Comparison of ENCODE assay signal across 8 cellular contexts in the genomic region with DNA sequence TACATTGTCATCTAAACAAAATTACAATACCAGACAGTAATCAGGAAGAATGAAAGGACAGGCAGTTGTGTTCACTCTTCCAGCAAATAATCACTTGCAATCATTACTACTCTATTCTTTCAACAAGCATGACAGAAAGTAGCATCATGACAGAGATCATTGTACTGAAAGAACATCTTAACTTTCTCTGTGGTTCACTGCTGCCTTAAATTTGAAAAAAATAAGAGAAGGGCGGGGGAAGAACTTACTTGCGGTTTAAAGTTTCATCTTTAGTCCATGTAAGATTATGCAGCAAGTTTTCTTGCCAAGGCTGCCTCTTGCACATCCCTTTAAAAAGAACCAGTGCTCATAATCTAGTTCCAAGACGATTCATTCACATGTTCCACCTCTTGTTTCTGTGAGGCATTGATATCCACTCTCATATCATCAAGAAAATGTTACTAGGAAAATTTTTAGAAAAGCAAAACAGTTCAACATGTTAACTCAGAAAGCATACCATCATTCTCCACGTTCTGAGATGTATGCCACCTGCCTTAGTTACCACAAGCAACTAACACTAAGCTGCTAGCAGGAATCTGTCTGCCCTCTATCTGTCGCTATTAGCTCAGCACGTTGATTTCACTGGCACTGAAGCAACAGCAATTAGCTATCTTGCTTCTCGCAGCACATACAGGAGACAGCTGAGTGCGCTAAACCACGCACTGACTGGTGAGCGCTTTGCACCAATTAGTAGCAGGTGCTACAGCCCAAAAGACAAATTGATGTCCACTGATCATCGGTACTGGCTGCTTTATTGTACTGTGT. TPM values are rescaled to one million over a fixed set of nuclear protein-coding genes. Genes with fewer than 3 reads are reported as not detected.
A peak's percentile ranks its signal among the peaks of the same experiment; 100 is the strongest.
DNase-seq lines count a peak whose midpoint lies in the region; ATAC-seq, FAIRE-seq and TF ChIP-seq lines count a peak whose summit lies in the region.

TSS of gene PCDH15 (minus strand) at position 555 of the 804 bp plus-strand sequence. CDS start 136,969 bp downstream, outside the sequence.

- peak; percentile 7 for FAIRE-seq in bronchial epithelial cell (lab: Jason Lieb, UNC)

- H3K36me3 ChIP-seq in bronchial epithelial cell (ENCODE audit: control insufficient read depth, insufficient read depth, low read length) (no peaks in the 10 kb centered on the region), mesendoderm (ENCODE audit: control insufficient read depth, insufficient read depth, low read length) (no peaks in the 10 kb centered on the region), spleen (no peaks in the 10 kb centered on the region), gastroesophageal sphincter (no peaks in the 10 kb centered on the region)

- DNase-seq in G401 (ENCODE audit: low spot score), result peak; percentile 34
- DNase-seq in NCI-H1436 treated with DMSO at 0.1 percent for 48 hours (lab: John Stamatoyannopoulos, UW), result peak; percentile 0
- peak; percentile 39 for DNase-seq in bronchial epithelial cell (ENCODE audit: low read depth)
- DNase-seq in mesendoderm, result peak; percentile 86
- no peak for DNase-seq in spleen
- no peak for DNase-seq in epidermal melanocyte (ENCODE audit: insufficient read length, low spot score)
- no peak for DNase-seq in activated effector memory CD4-positive, alpha-beta T cell treated with Interleukin-2 at 50 U/mL for 16 hours

- no peak within 1 kb of the TSS for H3K56ac ChIP-seq in mesendoderm (ENCODE audit: low read length)

- no peak within 1 kb of the TSS for H3K9ac ChIP-seq in mesendoderm (ENCODE audit: low read length)

- peak; percentile 28 for TF ChIP-seq CTCF in bronchial epithelial cell (IDR thresholded peaks at IDR 0.05; ENCODE audit: insufficient read depth, low read length, severe bottlenecking)
- peak in 5 of 11 experiments; percentile 11 to 30 (median 25) for TF ChIP-seq CTCF in spleen (IDR thresholded peaks at IDR 0.05 in 8 of 11, conservative IDR thresholded peaks at IDR 0.05 in 3 of 11)
- peak in 1 of 4 experiments; percentile 38 for TF ChIP-seq CTCF in gastroesophageal sphincter (IDR thresholded peaks at IDR 0.05)

- no peak within 1 kb of the TSS for H2AK5ac ChIP-seq in mesendoderm (ENCODE audit: low read length)

- H3K18ac ChIP-seq in mesendoderm (ENCODE audit: low read length), result no peak within 1 kb of the TSS

- H3K23ac ChIP-seq in mesendoderm (ENCODE audit: low read length), result no peak within 1 kb of the TSS

- H3K27me3 ChIP-seq in bronchial epithelial cell (ENCODE audit: control insufficient read depth, insufficient read depth, low read length) (no peaks in the 10 kb centered on the region), mesendoderm (ENCODE audit: insufficient read depth, low read length, poor library complexity) (no peaks in the 10 kb centered on the region), spleen (replicated peaks in 1 of 7) (no peaks in the 10 kb centered on the region), gastroesophageal sphincter (no peaks in the 10 kb centered on the region)

- H3K79me2 ChIP-seq in mesendoderm (ENCODE audit: control insufficient read depth, insufficient read depth, low read length), result no peaks in the 10 kb centered on the region

- no peak within 1 kb of the TSS for H3K4me2 ChIP-seq in mesendoderm (ENCODE audit: low read length)

- H3K79me1 ChIP-seq in mesendoderm (ENCODE audit: low read length), result no peaks in the 10 kb centered on the region

- no peak within 1 kb of the TSS for H2BK120ac ChIP-seq in mesendoderm (ENCODE audit: low read depth, low read length)

- no peak within 1 kb of the TSS for H3K4ac ChIP-seq in mesendoderm (ENCODE audit: low read depth, low read length)

- in situ Hi-C loops in G401 (cut with HindIII; ENCODE audit: low sequenced_read_pairs), result no loop called here

- no peaks in the 10 kb centered on the region for H3K9me3 ChIP-seq in spleen
- no peaks in the 10 kb centered on the region for H3K9me3 ChIP-seq in gastroesophageal sphincter

- H3K4me3 ChIP-seq in bronchial epithelial cell (ENCODE audit: low read depth, low read length), result no peak within 1 kb of the TSS
- H3K4me3 ChIP-seq in mesendoderm (ENCODE audit: low read length), result no peak within 1 kb of the TSS
- peak within 1 kb of the TSS in 1 of 8 donors; percentile 12 for H3K4me3 ChIP-seq in spleen
- H3K4me3 ChIP-seq in gastroesophageal sphincter, result no peak within 1 kb of the TSS

- no peak within 1 kb of the TSS for H2BK15ac ChIP-seq in mesendoderm (replicated peaks; ENCODE audit: low read depth)

- H3K27ac ChIP-seq in mesendoderm (ENCODE audit: low read depth, low read length), result no peak within 1 kb of the TSS
- no peak within 1 kb of the TSS for H3K27ac ChIP-seq in spleen
- no peak within 1 kb of the TSS for H3K27ac ChIP-seq in gastroesophageal sphincter

- TF ChIP-seq POLR2A in spleen (IDR thresholded peaks at IDR 0.05) (no peak), gastroesophageal sphincter (IDR thresholded peaks at IDR 0.05) (no peak)

- no peak within 1 kb of the TSS for H2BK5ac ChIP-seq in mesendoderm (ENCODE audit: low read length)

- WGBS in mesendoderm (ENCODE audit: extremely low coverage, insufficient coverage, low lambda C conversion rate), result no CpG with 5 or more reads among the region's 11 CpGs
- WGBS in spleen, 5 donors, result 31 to 38% (median 35%) methylated on average over 11 of the region's 11 CpGs
- WGBS in gastroesophageal sphincter (ENCODE audit: low coverage in 1 of 2), 2 donors, result 5 to 11% methylated on average over 10 to 11 of the region's 11 CpGs

- H4K8ac ChIP-seq in mesendoderm (ENCODE audit: low read depth, low read length), result no peak within 1 kb of the TSS

- intact Hi-C loops in spleen (cut with DNase I; ENCODE audit: low total_unique reads), result no loop called here

- H4K5ac ChIP-seq in mesendoderm (ENCODE audit: low read length), result no peak within 1 kb of the TSS

- H3K4me1 ChIP-seq in mesendoderm (ENCODE audit: control insufficient read depth, low read depth, low read length) (no peaks in the 10 kb centered on the region), spleen (no peaks in the 10 kb centered on the region), gastroesophageal sphincter (no peaks in the 10 kb centered on the region)

- no peak for ATAC-seq in gastroesophageal sphincter

- TF ChIP-seq EP300 in gastroesophageal sphincter (IDR thresholded peaks at IDR 0.05), result no peak

RNA-seq across cellular contexts. Expression of gene PCDH15, which starts in this region (rescaled TPM):
- total RNA-seq in G401 (2014; rRNA removed; shearing (Covaris generic)), result not detected in 2 replicates
- total RNA-seq in bronchial epithelial cell (not detected in 2 replicates), spleen (1 to 10 TPM in 3 of 7 donors, under 1 TPM in 4; 0.24 to 2.1 (median 0.97) TPM), gastroesophageal sphincter (under 1 TPM in 3 of 4 donors, not detected in 1; 0.10 to 0.50 (median 0.27) TPM)
- 0.21 TPM for polyA plus RNA-seq in mesendoderm (2013, experiment 1 of 2)
- polyA plus RNA-seq in mesendoderm (2013, experiment 2 of 2), result 0.34 TPM
- under 1 TPM; 0.54 to 0.80 (median 0.70) TPM for polyA plus RNA-seq in spleen

Comparison
In these comparisons a context has a peak if more than half of its experiments do, and no peak if none do; other contexts are left out.
1. Peak in DNase-seq in G401; RNA of the gene not detected or under 1 TPM.
2. Peak in DNase-seq in bronchial epithelial cell; RNA of the gene not detected or under 1 TPM.
3. DNase-seq: peak in NCI-H1436 treated with DMSO at 0.1 percent for 48 hours (single experiment) and mesendoderm (single experiment); none in spleen (single experiment), epidermal melanocyte (single experiment) and activated effector memory CD4-positive, alpha-beta T cell treated with Interleukin-2 at 50 U/mL for 16 hours (single experiment).